ENCODE assay signal across 1 cellular context in genomic region chr17:39820541-39820940, GRCh38.
TF ChIP-seq lines count a peak whose summit lies in the region.

No MANE protein-coding gene starts in this region.

TF ChIP-seq in GM12878, 131 proteins besides CTCF, POLR2A, EP300 and RAD21 (continued from another document):
- TF ChIP-seq ZNF687 (IDR thresholded peaks at IDR 0.05): no peak
- no peak for TF ChIP-seq KDM1A (IDR thresholded peaks at IDR 0.05; ENCODE audit: borderline replicate concordance)
- no peak for TF ChIP-seq HDGF (IDR thresholded peaks at IDR 0.05)
- no peak for TF ChIP-seq SIX5 (IDR thresholded peaks at IDR 0.05; ENCODE audit: low read depth, low read length, severe bottlenecking)
- TF ChIP-seq SKIL (IDR thresholded peaks at IDR 0.05; ENCODE audit: low read depth, poor library complexity, severe bottlenecking): no peak
- TF ChIP-seq YY1 (IDR thresholded peaks at IDR 0.05; ENCODE audit: low read depth, low read length): no peak
- TF ChIP-seq RFX5 (IDR thresholded peaks at IDR 0.05; ENCODE audit: low read depth, low read length): no peak
- no peak for TF ChIP-seq NFIC (IDR thresholded peaks at IDR 0.05; ENCODE audit: low read depth, low read length)
